Comparison of ENCODE assay signal across 8 cellular contexts in genomic region chrX:12975670-12975965, GRCh38. TPM values are rescaled to one million over a fixed set of nuclear protein-coding genes. Genes with fewer than 3 reads are reported as not detected.
DNase-seq lines count a peak whose midpoint lies in the region; ATAC-seq, FAIRE-seq and TF ChIP-seq lines count a peak whose summit lies in the region.

No MANE protein-coding gene starts in this region.

- TF ChIP-seq CTCF in fibroblast of pulmonary artery (IDR thresholded peaks at IDR 0.05; ENCODE audit: low read length, missing control alignments) (no peak), progenitor cell of endocrine pancreas (IDR thresholded peaks at IDR 0.05; ENCODE audit: unreplicated experiment) (no peak), GM13977 (IDR thresholded peaks at IDR 0.05; ENCODE audit: extremely low read depth, insufficient read depth, missing control alignments) (no peak)

- H3K27me3 Mint-ChIP-seq in progenitor cell of endocrine pancreas: no peaks in the 10 kb centered on the region

- H3K27me3 ChIP-seq in SJCRH30: no peaks in the 10 kb centered on the region

- peaks cover 21% of the 10 kb centered on the region for H3K36me3 ChIP-seq in SJCRH30

- ATAC-seq in left lobe of liver: no peak

- H3K36me3 Mint-ChIP-seq in progenitor cell of endocrine pancreas (ENCODE audit: insufficient read depth): peaks cover 21% of the 10 kb centered on the region

- in situ Hi-C loops in GM13977 (cut with MboI; ENCODE audit: low pct_unique_long_range_greater_than_20kb, low sequenced_read_pairs, unreplicated experiment): loop anchor here (25.0 kb wide), 1 partner anchor 712 kb away; the partner anchor contains the start of gene RAB9A
- in situ Hi-C loops in G401 (cut with HindIII; ENCODE audit: low sequenced_read_pairs): no loop called here

- H3K4me1 Mint-ChIP-seq in progenitor cell of endocrine pancreas (ENCODE audit: low read depth): peaks cover 34% of the 10 kb centered on the region

- H3K4me3 ChIP-seq in SJCRH30 (peak overlapping the region; percentile 88), fibroblast of pulmonary artery (replicated peaks; ENCODE audit: low read depth, low read length) (peak overlapping the region; percentile 75)

- H3K9me3 Mint-ChIP-seq in progenitor cell of endocrine pancreas (ENCODE audit: low read depth): peaks cover 12% of the 10 kb centered on the region

- peak overlapping the region; percentile 99 for H3K27ac Mint-ChIP-seq in progenitor cell of endocrine pancreas

- peak; percentile 26 for FAIRE-seq in GM19239 (lab: Jason Lieb, UNC)

- no peaks in the 10 kb centered on the region for H3K9me3 ChIP-seq in SJCRH30 (replicated peaks)

- H3K27ac ChIP-seq in SJCRH30: peak overlapping the region; percentile 87

- peaks cover 11% of the 10 kb centered on the region for H3K4me1 ChIP-seq in SJCRH30

- peak overlapping the region; percentile 93 for H3K4me3 Mint-ChIP-seq in progenitor cell of endocrine pancreas (ENCODE audit: low read depth)

- no peak for DNase-seq in GM19239 (ENCODE audit: insufficient read length, low spot score)
- peak in 1 of 2 experiments; percentile 58 for DNase-seq in SJCRH30
- no peak for DNase-seq in fibroblast of pulmonary artery (ENCODE audit: low read depth)
- DNase-seq in progenitor cell of endocrine pancreas (ENCODE audit: low spot score, unreplicated experiment): no peak
- no peak for DNase-seq in GM13977 (ENCODE audit: low spot score)
- DNase-seq in G401 (ENCODE audit: low spot score): no peak
- no peak for DNase-seq in cerebellum (ENCODE audit: low spot score)
- no peak for DNase-seq in left lobe of liver (ENCODE audit: low spot score)

RNA-seq across cellular contexts. Expression of gene TMSB4X, which starts 0.7 kb away (rescaled TPM):
- total RNA-seq in SJCRH30 (2014; rRNA removed; shearing (Covaris generic)): 1,274 and 1,377 TPM in 2 replicates
- total RNA-seq in progenitor cell of endocrine pancreas (1,699 and 1,780 TPM in 2 replicates), cerebellum (3,074 TPM), left lobe of liver (442 TPM)
- 2,749 and 3,064 TPM in 2 replicates for total RNA-seq in G401 (2014; rRNA removed; shearing (Covaris generic))
